In the genomic region with DNA sequence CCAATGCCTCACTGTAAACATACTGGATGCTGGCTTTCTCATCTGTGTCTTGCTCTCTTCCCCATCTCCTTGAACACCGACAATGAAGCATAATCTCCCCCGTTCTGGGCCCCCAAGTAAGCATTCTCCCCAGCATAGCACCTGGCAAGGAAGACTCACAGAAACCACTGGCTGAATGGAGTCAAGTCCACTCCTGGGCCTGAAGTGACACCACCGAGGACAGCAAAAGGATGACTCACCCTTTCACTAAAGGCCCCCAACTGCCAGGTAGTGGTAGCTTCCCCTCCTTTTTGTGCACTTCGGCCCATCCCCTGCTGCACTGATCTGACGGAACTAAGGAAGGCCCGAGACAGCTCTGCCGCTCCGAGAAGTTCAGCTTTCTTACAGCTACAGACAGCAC, we compare ENCODE assay signal across 16 cellular contexts. TPM values are rescaled to one million over a fixed set of nuclear protein-coding genes. Genes with fewer than 3 reads are reported as not detected.
DNase-seq lines count a peak whose midpoint lies in the region; ATAC-seq and TF ChIP-seq lines count a peak whose summit lies in the region.
"Had no signal": no experiment of that assay in that cellular context is flagged by ENCODE, and none has a peak within 500 bp of the region (broad histone marks: within the 10 kb centered on the region; RNA-seq: fewer than 3 reads in every experiment).

No MANE protein-coding gene starts in this region.

- peak overlapping the region; percentile 43 for H3K4me2 ChIP-seq in OCI-LY7 (ENCODE audit: low read length)

- intact Hi-C loops in OCI-LY7 (cut with micrococcal nuclease; ENCODE audit: unreplicated experiment): no loop called here
- intact Hi-C loops in esophagus muscularis mucosa (cut with DNase I): no loop called here
- intact Hi-C loops in psoas muscle (cut with DNase I): no loop called here

- H3K27me3 ChIP-seq in esophagus muscularis mucosa (no peaks in the 10 kb centered on the region), psoas muscle (ENCODE audit: insufficient read depth in 3 of 3, low read length in 2 of 3) (no peaks in the 10 kb centered on the region)
- H3K27me3 ChIP-seq: right lobe of liver, SJCRH30 had no signal

- H3K9me3 ChIP-seq in OCI-LY7 (ENCODE audit: low read length) (no peaks in the 10 kb centered on the region), esophagus muscularis mucosa (no peaks in the 10 kb centered on the region), psoas muscle (no peaks in the 10 kb centered on the region)
- H3K9me3 ChIP-seq: right lobe of liver, SJCRH30 had no signal

- POLR2A ChIA-PET in OCI-LY7 (lab: Charles Lee): interaction anchor here (0.8 kb wide), 2 partner anchors 8 to 14 kb away, joined by 3 to 4 read pairs; no protein-coding TSS in a partner anchor

- TF ChIP-seq EP300 in esophagus muscularis mucosa (IDR thresholded peaks at IDR 0.05): no peak

- CTCF ChIA-PET in OCI-LY7 (lab: Charles Lee; ENCODE audit: unreplicated experiment): interaction anchor here (1.3 kb wide), 1 partner anchor 9 kb away, joined by 4 read pairs; no protein-coding TSS in a partner anchor

- TF ChIP-seq CTCF in OCI-LY7 (conservative IDR thresholded peaks at IDR 0.05; ENCODE audit: low read length) (no peak), esophagus muscularis mucosa (IDR thresholded peaks at IDR 0.05) (no peak), psoas muscle (IDR thresholded peaks at IDR 0.05) (no peak)

- H3K27ac ChIP-seq in OCI-LY7 (ENCODE audit: low read depth, low read length, poor library complexity, severe bottlenecking) (no peak overlapping the region), esophagus muscularis mucosa (replicated peaks in 1 of 4) (peak overlapping the region; percentile 31 to 69 (median 51)), psoas muscle (peak overlapping the region; percentile 99)
- H3K27ac ChIP-seq: 22Rv1, right lobe of liver, SJCRH30 had no signal

- no TSS peak for BruUV-seq in OCI-LY7 (replicated peaks; lab: Mats Ljungman, UMichigan)

- peak; percentile 28 for DNase-seq in DMS53 (lab: John Stamatoyannopoulos, UW)
- DNase-seq in DMS53 treated with DMSO at 0.1 percent for 48 hours (lab: John Stamatoyannopoulos, UW; ENCODE audit: unreplicated experiment): no peak
- DNase-seq in OCI-LY7 (ENCODE audit: low spot score): no peak
- DNase-seq in esophagus muscularis mucosa (ENCODE audit: extremely low spot score): no peak
- no peak for DNase-seq in psoas muscle
- no peak for DNase-seq in SHP77 (lab: John Stamatoyannopoulos, UW)
- DNase-seq in RPMI8226: no peak
- DNase-seq: activated gamma-delta T cell treated with Interleukin-2 at 50 U/mL for 16 hours; effector CD8-positive, alpha-beta T cell; EL; hippocampal formation; KG1; right lobe of liver had no signal

- H3K4me1 ChIP-seq in OCI-LY7 (ENCODE audit: insufficient read depth, low read length, poor library complexity, severe bottlenecking) (peaks cover 59% of the 10 kb centered on the region), esophagus muscularis mucosa (peaks cover 74 to 95% (median 90%) of the 10 kb centered on the region in 4 donors), psoas muscle (peaks cover 94% of the 10 kb centered on the region)

- no peaks in the 10 kb centered on the region for H3K9me2 ChIP-seq in OCI-LY7 (ENCODE audit: insufficient read depth, low read length)

- H4K20me1 ChIP-seq in OCI-LY7 (ENCODE audit: insufficient read depth, low read length): peaks cover 38% of the 10 kb centered on the region

- WGBS in esophagus muscularis mucosa: 56% methylated on average over 8 of the region's 8 CpGs
- WGBS in psoas muscle, 3 donors: 21 to 41% (median 31%) methylated on average over 8 of the region's 8 CpGs

- peaks cover 47% of the 10 kb centered on the region for H3K36me3 ChIP-seq in OCI-LY7 (ENCODE audit: insufficient read depth, low read length)
- H3K36me3 ChIP-seq in esophagus muscularis mucosa: peaks cover 8 to 20% (median 12%) of the 10 kb centered on the region in 4 donors
- H3K36me3 ChIP-seq in psoas muscle (ENCODE audit: insufficient read depth in 1 of 2, low read depth in 1 of 2): peaks cover 2 to 15% of the 10 kb centered on the region in 2 donors

- no peak overlapping the region for H2AFZ ChIP-seq in OCI-LY7 (ENCODE audit: low read length)

- ATAC-seq in psoas muscle (peak; percentile 11 to 50 (median 36)), HG03439 (IDR thresholded peaks at IDR 0.05; ENCODE audit: unreplicated experiment) (no peak)

- TF ChIP-seq POLR2A in esophagus muscularis mucosa (IDR thresholded peaks at IDR 0.05; ENCODE audit: low read depth): no peak

- H3K4me3 ChIP-seq in OCI-LY7 (ENCODE audit: low read depth, low read length, poor library complexity, severe bottlenecking) (no peak overlapping the region), esophagus muscularis mucosa (peak overlapping the region in 3 of 4 donors; percentile 1 to 12 (median 6)), psoas muscle (peak overlapping the region; percentile 43)
- H3K4me3 ChIP-seq: right lobe of liver, SJCRH30 had no signal

- peaks cover 93% of the 10 kb centered on the region for H3K79me2 ChIP-seq in OCI-LY7 (ENCODE audit: insufficient read depth, low read depth, low read length)

RNA-seq across cellular contexts. Expression of gene VDAC1, which starts 9.4 kb away (rescaled TPM):
- total RNA-seq in OCI-LY7 (2014; rRNA removed; shearing (Covaris generic)): 143 and 157 TPM in 2 replicates
- total RNA-seq in OCI-LY7 (2022) (247 and 253 TPM in 2 replicates), esophagus muscularis mucosa (100 to 1,000 TPM; 113 to 125 (median 118) TPM), psoas muscle (100 to 1,000 TPM; 389 to 592 (median 473) TPM)
- polyA plus RNA-seq in psoas muscle: 100 to 1,000 TPM; 525 to 576 (median 529) TPM

RNA-seq across cellular contexts. Expression of gene C5orf15, which starts 26.9 kb away (rescaled TPM):
- 32.5 and 46.4 TPM in 2 replicates for total RNA-seq in OCI-LY7 (2014; rRNA removed; shearing (Covaris generic))
- total RNA-seq in OCI-LY7 (2022) (32.2 and 39.2 TPM in 2 replicates), esophagus muscularis mucosa (10 to 100 TPM; 20.3 to 26.1 (median 22.2) TPM), psoas muscle (10 to 100 TPM; 12.7 to 16.0 (median 13.4) TPM)
- 10 to 100 TPM; 13.2 to 29.8 (median 22.9) TPM for polyA plus RNA-seq in psoas muscle
